In genomic region chr7:112201839-112202238, GRCh38 we compare ENCODE assay signal across 19 cellular contexts. TPM values are rescaled to one million over a fixed set of nuclear protein-coding genes. Genes with fewer than 3 reads are reported as not detected.
DNase-seq lines count a peak whose midpoint lies in the region; ATAC-seq, FAIRE-seq and TF ChIP-seq lines count a peak whose summit lies in the region.
"Had no signal": no experiment of that assay in that cellular context is flagged by ENCODE, and none has a peak within 500 bp of the region (broad histone marks: within the 10 kb centered on the region; RNA-seq: fewer than 3 reads in every experiment).

No MANE protein-coding gene starts in this region.

- H3K27me3 ChIP-seq in MM.1S (replicated peaks; ENCODE audit: insufficient read depth, low read length): no peaks in the 10 kb centered on the region
- H3K27me3 ChIP-seq in K562 (ENCODE audit: control insufficient read depth in 2 of 2, insufficient read depth in 2 of 2, low read length in 2 of 2): peaks cover 24 to 28% of the 10 kb centered on the region in 2 experiments
- no peaks in the 10 kb centered on the region for H3K27me3 ChIP-seq in foreskin keratinocyte

- no peaks in the 10 kb centered on the region for H4K20me1 ChIP-seq in MM.1S (ENCODE audit: insufficient read depth, low read length)
- H4K20me1 ChIP-seq in K562 (replicated peaks; ENCODE audit: control insufficient read depth, insufficient read depth, low read length): no peaks in the 10 kb centered on the region

- intact Hi-C loops in K562 (cut with micrococcal nuclease): loop anchor here (10.0 kb wide), 2 partner anchors 213 to 293 kb away; no protein-coding TSS in a partner anchor

- DNase-seq in MM.1S (no peak), K562 (ENCODE audit: extremely low read depth in 1 of 4, low spot score in 3 of 4) (no peak), foreskin keratinocyte (no peak), KBM-7 (no peak), DMS 273 (lab: John Stamatoyannopoulos, UW; ENCODE audit: unreplicated experiment) (no peak)
- DNase-seq: AML-193; CD4-positive, alpha-beta memory T cell; DMS79 treated with DMSO at 0.1 percent for 48 hours; GF-D8; GOT3; H9 had no signal

- TF ChIP-seq CTCF in HEK293 (tag by site-specific recombination; IDR thresholded peaks at IDR 0.05) (no peak), MM.1S (IDR thresholded peaks at IDR 0.05; ENCODE audit: low read length) (no peak), K562 (IDR thresholded peaks at IDR 0.05 in 2 of 3, conservative IDR thresholded peaks at IDR 0.05 in 1 of 3; ENCODE audit: insufficient read depth in 2 of 3, low read depth in 1 of 3, low read length in 3 of 3) (no peak), foreskin keratinocyte (conservative IDR thresholded peaks at IDR 0.05) (no peak)

- H2AFZ ChIP-seq in MM.1S (ENCODE audit: low read length) (no peak overlapping the region), K562 (ENCODE audit: low read depth, low read length) (no peak overlapping the region)

- POLR2A ChIA-PET in HEK293 (lab: Yijun Ruan, JAX) (no interaction called here), K562 (lab: Yijun Ruan, JAX) (no interaction called here)

- no peaks in the 10 kb centered on the region for H3K9me1 ChIP-seq in K562 (ENCODE audit: control insufficient read depth, insufficient read depth, low read length)

- BruUV-seq in K562 (replicated peaks; lab: Mats Ljungman, UMichigan): no TSS peak

- peaks cover 24% of the 10 kb centered on the region for H3F3A ChIP-seq in MM.1S (ENCODE audit: insufficient read depth, low read length)

- FAIRE-seq in K562 (lab: Jason Lieb, UNC): no peak
- FAIRE-seq: A204.1, HTR-8/SVneo had no signal

- no peak for TF ChIP-seq RAD21 in K562 (CRISPR knock-in tag; conservative IDR thresholded peaks at IDR 0.05 in 1 of 2, IDR thresholded peaks at IDR 0.05 in 1 of 2)

- H3K4me2 ChIP-seq in MM.1S (ENCODE audit: low read depth, low read length): peak overlapping the region; percentile 4
- H3K4me2 ChIP-seq in K562 (ENCODE audit: insufficient read depth, low read length): no peak overlapping the region
- H3K4me2 ChIP-seq: BLaER1, KMS-11 had no signal

- no peak overlapping the region for H3K9ac ChIP-seq in MM.1S (ENCODE audit: low read length)
- H3K9ac ChIP-seq in K562 (ENCODE audit: insufficient read depth in 1 of 2, low read depth in 2 of 2, low read length in 2 of 2): no peak overlapping the region
- H3K9ac ChIP-seq: BLaER1, KMS-11 had no signal

- CTCF ChIA-PET in HEK293 (lab: Yijun Ruan, JAX): interaction anchor here (0.9 kb wide), 1 partner anchor 17 kb away, joined by 4 read pairs; no protein-coding TSS in a partner anchor
- CTCF ChIA-PET in K562 (lab: Yijun Ruan, JAX; ENCODE audit: low intra/inter-chr PET ratio): no interaction called here

- in situ Hi-C loops in K562 (cut with MboI): no loop called here
- in situ Hi-C loops in KBM-7 (cut with MboI; ENCODE audit: low pct_unique_long_range_greater_than_20kb, low sequenced_read_pairs): no loop called here

- peaks cover 17% of the 10 kb centered on the region for H3K4me1 ChIP-seq in HEK293 (ENCODE audit: control insufficient read depth, insufficient read depth, low read length)
- peaks cover 6% of the 10 kb centered on the region; the same call in 1 of the 2 replicates for H3K4me1 ChIP-seq in MM.1S (ENCODE audit: low read length)
- peaks cover 9 to 15% of the 10 kb centered on the region in 2 experiments; a peak in 4 of 5 replicates for H3K4me1 ChIP-seq in K562 (replicated peaks in 1 of 2; ENCODE audit: control insufficient read depth in 2 of 2, insufficient read depth in 2 of 2, low read length in 2 of 2)
- peaks cover 44% of the 10 kb centered on the region for H3K4me1 ChIP-seq in foreskin keratinocyte

- no peak for TF ChIP-seq POLR2A in K562 (conservative IDR thresholded peaks at IDR 0.05)

- H3K79me2 ChIP-seq in MM.1S (ENCODE audit: low read length) (peaks cover 95% of the 10 kb centered on the region), K562 (ENCODE audit: control insufficient read depth, insufficient read depth, low read length) (peaks cover 3% of the 10 kb centered on the region; the same call in 1 of the 3 replicates)

- TF ChIP-seq EP300 in K562 (IDR thresholded peaks at IDR 0.05; ENCODE audit: low read length): no peak

- H3K9me3 ChIP-seq in HEK293 (ENCODE audit: control insufficient read depth, insufficient read depth, low read depth, low read length): no peaks in the 10 kb centered on the region
- H3K9me3 ChIP-seq in MM.1S (replicated peaks; ENCODE audit: insufficient read depth, low read length): no peaks in the 10 kb centered on the region
- no peaks in the 10 kb centered on the region for H3K9me3 ChIP-seq in K562 (replicated peaks; ENCODE audit: control insufficient read depth, insufficient read depth, low read depth, low read length)
- H3K9me3 ChIP-seq: BLaER1 had no signal

- H3K9me2 ChIP-seq in MM.1S (replicated peaks; ENCODE audit: insufficient read depth, low read length): no peaks in the 10 kb centered on the region

- H3K4me3 ChIP-seq in HEK293 (ENCODE audit: low read depth, low read length) (no peak overlapping the region), MM.1S (ENCODE audit: low read length) (no peak overlapping the region), K562 (no peak overlapping the region)
- H3K4me3 ChIP-seq: BLaER1 had no signal

- no peak for ATAC-seq in K562
- no peak for ATAC-seq in foreskin keratinocyte
- ATAC-seq in HG03097 (IDR thresholded peaks at IDR 0.05; ENCODE audit: low FRiP score, unreplicated experiment): no peak
- no peak for ATAC-seq in GM18517 (IDR thresholded peaks at IDR 0.05; ENCODE audit: unreplicated experiment)

- H3K27ac ChIP-seq in HEK293 (ENCODE audit: extremely low read depth, low read depth, low read length): no peak overlapping the region
- no peak overlapping the region for H3K27ac ChIP-seq in MM.1S (ENCODE audit: low read length)
- no peak overlapping the region for H3K27ac ChIP-seq in K562 (ENCODE audit: extremely low read depth, low read depth, low read length)
- H3K27ac ChIP-seq in foreskin keratinocyte: peak overlapping the region; percentile 52
- H3K27ac ChIP-seq: BLaER1, KMS-11 had no signal

- no peaks in the 10 kb centered on the region for H3K36me3 ChIP-seq in HEK293 (ENCODE audit: control insufficient read depth in 2 of 2, insufficient read depth in 1 of 2, low read length in 2 of 2)
- no peaks in the 10 kb centered on the region for H3K36me3 ChIP-seq in MM.1S (replicated peaks; ENCODE audit: insufficient read depth, low read length)
- H3K36me3 ChIP-seq in K562 (ENCODE audit: control insufficient read depth, insufficient read depth, low read length): no peaks in the 10 kb centered on the region
- H3K36me3 ChIP-seq: BLaER1 had no signal

TF ChIP-seq in HEK293, 187 proteins besides CTCF, POLR2A, EP300 and RAD21 (continues in another document):
- TF ChIP-seq, protein P1, sequence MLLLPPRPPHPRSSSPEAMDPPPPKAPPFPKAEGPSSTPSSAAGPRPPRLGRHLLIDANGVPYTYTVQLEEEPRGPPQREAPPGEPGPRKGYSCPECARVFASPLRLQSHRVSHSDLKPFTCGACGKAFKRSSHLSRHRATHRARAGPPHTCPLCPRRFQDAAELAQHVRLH (tag by site-specific recombination; IDR thresholded peaks at IDR 0.05): peak; percentile 94

RNA-seq across cellular contexts. Expression of gene DOCK4, which starts 4.4 kb away (rescaled TPM):
- total RNA-seq in K562 (2011; cell fraction: chromatin; rRNA removed; ENCODE audit: low replicate concordance): 15.9 and 23.4 TPM in 2 replicates
- total RNA-seq in K562 (2011; cell fraction: nucleolus; rRNA removed): 3.8 and 8.0 TPM in 2 replicates
- 10.6 and 11.6 TPM in 2 replicates for total RNA-seq in K562 (2011; cell fraction: nucleoplasm; rRNA removed)
- total RNA-seq in K562 (2014; rRNA removed) (1.5 and 2.0 TPM in 2 replicates), K562 (2014; rRNA removed; fragmentation: Illumina TruSeq; extraction: Trizol) (2.1 and 2.3 TPM in 2 replicates), K562 (2015; rRNA removed; fragmentation: Illumina TruSeq; extraction: Trizol) (1.7 and 2.1 TPM in 2 replicates), K562 (2021) (3.8 and 4.9 TPM in 2 replicates), foreskin keratinocyte (37.2 and 43.1 TPM in 2 replicates)
- polyA plus RNA-seq in K562 (2011; rRNA removed) (3.7 and 5.7 TPM in 2 replicates), K562 (2014; fragmentation: Illumina TruSeq; extraction: Trizol) (1.8 and 2.9 TPM in 2 replicates), K562 (2014; fragmentation: Nextera tagmentation; extraction: Ambion mirVana) (under 1 TPM; 0.42 to 0.45 TPM), K562 (2014; rRNA removed) (3.3 and 3.8 TPM in 2 replicates), foreskin keratinocyte (4.7 and 5.2 TPM in 2 replicates)
- polyA plus RNA-seq in K562 (2011; cell fraction: cytosol; rRNA removed): 1.2 and 1.7 TPM in 2 replicates
- 18.4 and 29.9 TPM in 2 replicates for polyA plus RNA-seq in K562 (2011; cell fraction: nucleus; rRNA removed)
- 1.9 and 2.4 TPM in 2 replicates for polyA plus RNA-seq in K562 (2012)
- polyA minus RNA-seq in K562 (2011; rRNA and poly(A)+ RNA removed): 4.3 and 6.8 TPM in 2 replicates
- 1.1 and 1.2 TPM in 2 replicates for polyA minus RNA-seq in K562 (2011; cell fraction: cytosol; rRNA and poly(A)+ RNA removed)
- 10.6 and 13.5 TPM in 2 replicates for polyA minus RNA-seq in K562 (2011; cell fraction: nucleus; rRNA and poly(A)+ RNA removed)
- polyA plus RNA-seq: IgD-negative memory B cell had no signal

RNA-seq across cellular contexts. Expression of gene ZNF277, which starts 4.7 kb away (rescaled TPM):
- 7.6 and 23.6 TPM in 2 replicates for total RNA-seq in K562 (2011; cell fraction: chromatin; rRNA removed; ENCODE audit: low replicate concordance)
- total RNA-seq in K562 (2011; cell fraction: nucleolus; rRNA removed): 11.6 and 14.0 TPM in 2 replicates
- 13.6 and 16.2 TPM in 2 replicates for total RNA-seq in K562 (2011; cell fraction: nucleoplasm; rRNA removed)
- 14.3 and 18.8 TPM in 2 replicates for total RNA-seq in K562 (2014; rRNA removed)
- 33.5 and 42.0 TPM in 2 replicates for total RNA-seq in K562 (2014; rRNA removed; fragmentation: Illumina TruSeq; extraction: Trizol)
- 27.6 and 29.5 TPM in 2 replicates for total RNA-seq in K562 (2015; rRNA removed; fragmentation: Illumina TruSeq; extraction: Trizol)
- total RNA-seq in K562 (2021): 18.5 and 20.3 TPM in 2 replicates
- polyA plus RNA-seq in K562 (2011; rRNA removed): 25.0 and 28.7 TPM in 2 replicates
- 3.1 and 9.3 TPM in 2 replicates for polyA plus RNA-seq in K562 (2011; cell fraction: cytosol; rRNA removed)
- polyA plus RNA-seq in K562 (2011; cell fraction: nucleus; rRNA removed): 4.4 and 7.7 TPM in 2 replicates
- polyA plus RNA-seq in K562 (2012): 16.5 and 55.5 TPM in 2 replicates
- polyA plus RNA-seq in K562 (2014; fragmentation: Illumina TruSeq; extraction: Trizol): 29.4 and 29.8 TPM in 2 replicates
- polyA plus RNA-seq in K562 (2014; fragmentation: Nextera tagmentation; extraction: Ambion mirVana): 10 to 100 TPM; 27.4 to 27.7 TPM
- 19.3 and 20.7 TPM in 2 replicates for polyA plus RNA-seq in K562 (2014; rRNA removed)
- 31.5 and 38.3 TPM in 2 replicates for polyA minus RNA-seq in K562 (2011; rRNA and poly(A)+ RNA removed)
- polyA minus RNA-seq in K562 (2011; cell fraction: cytosol; rRNA and poly(A)+ RNA removed): 18.6 and 19.1 TPM in 2 replicates
- polyA minus RNA-seq in K562 (2011; cell fraction: nucleus; rRNA and poly(A)+ RNA removed): 17.2 and 19.0 TPM in 2 replicates
- 17.9 and 18.6 TPM in 2 replicates for total RNA-seq in foreskin keratinocyte
- 11.9 and 12.1 TPM in 2 replicates for polyA plus RNA-seq in foreskin keratinocyte

Comparison
In these comparisons a context has a peak if more than half of its experiments do, and no peak if none do; other contexts are left out.
1. Of the 44 proteins assayed by ChIP-seq in both K562 and HEK293: peak only in K562: none; only in HEK293: none; in both: ZNF146; in neither: 43.